26 cellular contexts compared by ENCODE assay signal in the genomic region with DNA sequence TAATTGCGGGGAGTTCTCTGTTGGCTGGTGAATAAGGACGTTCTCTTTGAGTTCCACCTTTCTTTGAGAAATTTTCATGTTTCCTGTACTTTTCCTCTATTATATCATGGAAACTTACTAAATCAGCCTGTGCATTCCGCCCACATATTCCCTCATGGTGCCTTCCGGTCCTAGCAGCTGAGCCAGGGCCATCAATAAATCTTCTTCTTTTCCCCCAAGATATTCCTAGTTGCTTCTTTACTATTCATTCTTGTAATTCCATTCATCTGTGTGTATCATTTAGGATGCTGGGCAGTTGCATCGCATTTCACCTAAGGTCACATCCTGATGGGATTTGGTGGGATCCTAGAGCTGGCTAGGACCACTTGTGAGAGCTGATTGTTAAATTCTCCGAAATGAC.
DNase-seq lines count a peak whose midpoint lies in the region; ATAC-seq and TF ChIP-seq lines count a peak whose summit lies in the region.
"Had no signal": no experiment of that assay in that cellular context is flagged by ENCODE, and none has a peak within 500 bp of the region (broad histone marks: within the 10 kb centered on the region; RNA-seq: fewer than 3 reads in every experiment).

No MANE protein-coding gene starts in this region.

- H3K18ac ChIP-seq in mesenchymal stem cell (ENCODE audit: low read depth in 1 of 2, low read length in 2 of 2), result peak overlapping the region in 1 of 2 experiments; percentile 56

- H3K9ac ChIP-seq in mesenchymal stem cell (ENCODE audit: low read length), result peak overlapping the region; percentile 38
- H3K9ac ChIP-seq: SK-N-SH had no signal

- H3K27ac ChIP-seq in mesenchymal stem cell (ENCODE audit: low read length, poor library complexity, severe bottlenecking), result peak overlapping the region; percentile 87
- H3K27ac ChIP-seq: C4-2B, RWPE1 had no signal

- no peak overlapping the region for H4K91ac ChIP-seq in mesenchymal stem cell (ENCODE audit: low read length)

- peak; percentile 61 for DNase-seq in EL
- peak; percentile 22 for DNase-seq in NCI-H226
- DNase-seq in mesenchymal stem cell, result peak; percentile 75
- no peak for DNase-seq in erythroblast (lab: John Stamatoyannopoulos, UW)
- no peak for DNase-seq in NCI-H1048 (lab: John Stamatoyannopoulos, UW)
- no peak for DNase-seq in MG63
- DNase-seq: ACHN; AML-193; Calu3; CD8-positive, alpha-beta memory T cell; DMS153; GDM1; Kasumi-1; MM.1S; NCI-H1092; NCI-H1436 treated with DMSO at 0.1 percent for 48 hours; NCI-H1930; NCI-H2227 treated with DMSO at 0.1 percent for 48 hours; NCI-H510A treated with DMSO at 0.1 percent for 48 hours; NCI-H748 treated with DMSO at 0.1 percent for 48 hours; SIG-M5; SK-N-SH had no signal

- peak overlapping the region in 1 of 2 experiments; percentile 44 for H3K4me3 ChIP-seq in mesenchymal stem cell (ENCODE audit: insufficient read depth in 1 of 2, low read depth in 1 of 2, low read length in 2 of 2)
- no peak overlapping the region for H3K4me3 ChIP-seq in MG63
- H3K4me3 ChIP-seq: HAP-1 had no signal

- no peaks in the 10 kb centered on the region for H3K9me3 ChIP-seq in mesenchymal stem cell (ENCODE audit: control insufficient read depth, low read length)
- H3K9me3 ChIP-seq in MG63, result no peaks in the 10 kb centered on the region
- H3K9me3 ChIP-seq: HAP-1, SK-N-SH had no signal

- H3K36me3 ChIP-seq in mesenchymal stem cell (ENCODE audit: control insufficient read depth in 1 of 2, insufficient read depth in 2 of 2, low read depth in 1 of 2, low read length in 2 of 2) (no peaks in the 10 kb centered on the region), MG63 (no peaks in the 10 kb centered on the region)
- H3K36me3 ChIP-seq: HAP-1 had no signal

- H2BK5ac ChIP-seq in mesenchymal stem cell (ENCODE audit: low read depth, low read length, poor library complexity, severe bottlenecking), result no peak overlapping the region

- no peak overlapping the region for H2BK12ac ChIP-seq in mesenchymal stem cell (ENCODE audit: low read length in 2 of 2)

- 28% methylated on average over 6 of the region's 6 CpGs for WGBS in mesenchymal stem cell

- no peak overlapping the region for H3K4ac ChIP-seq in mesenchymal stem cell (ENCODE audit: low read depth in 1 of 2, low read length in 2 of 2)

- no peak overlapping the region for H3K14ac ChIP-seq in mesenchymal stem cell (ENCODE audit: low read length in 2 of 2)

- no peak overlapping the region for H2AK5ac ChIP-seq in mesenchymal stem cell (ENCODE audit: low read length, severe bottlenecking)

- TF ChIP-seq POLR2A in erythroblast (IDR thresholded peaks at IDR 0.05; ENCODE audit: low read length), result no peak

- no peak overlapping the region for H3K23ac ChIP-seq in mesenchymal stem cell (ENCODE audit: low read length in 2 of 2)

- H4K8ac ChIP-seq in mesenchymal stem cell (ENCODE audit: low read length), result no peak overlapping the region

- H3K27me3 ChIP-seq in mesenchymal stem cell (ENCODE audit: control insufficient read depth in 1 of 2, insufficient read depth in 1 of 2, low read length in 2 of 2) (no peaks in the 10 kb centered on the region), MG63 (no peaks in the 10 kb centered on the region)

- peaks cover 7% of the 10 kb centered on the region for H3K79me1 ChIP-seq in mesenchymal stem cell (replicated peaks; ENCODE audit: low read length, poor library complexity, severe bottlenecking)

- no peaks in the 10 kb centered on the region for H3K4me1 ChIP-seq in mesenchymal stem cell (ENCODE audit: control insufficient read depth, insufficient read depth, low read depth, low read length)

- H3K4me2 ChIP-seq in mesenchymal stem cell (ENCODE audit: low read length, poor library complexity, severe bottlenecking), result no peak overlapping the region
- H3K4me2 ChIP-seq: SK-N-SH had no signal

- no peak for ATAC-seq in GM18909 (IDR thresholded peaks at IDR 0.05; ENCODE audit: poor library complexity, unreplicated experiment)

- no peak overlapping the region for H2BK15ac ChIP-seq in mesenchymal stem cell (ENCODE audit: low read depth, poor library complexity, severe bottlenecking)

- no peak overlapping the region for H2AFZ ChIP-seq in mesenchymal stem cell (ENCODE audit: low read depth, low read length)

- no peak overlapping the region for H2BK120ac ChIP-seq in mesenchymal stem cell (ENCODE audit: low read depth, low read length)

Comparison
In these comparisons a context has a peak if more than half of its experiments do, and no peak if none do; other contexts are left out.
1. DNase-seq: peak in EL (single experiment), NCI-H226 (single experiment) and mesenchymal stem cell (single experiment); none in erythroblast (0 of 2), NCI-H1048 (single experiment) and MG63 (single experiment).